In the genomic region with DNA sequence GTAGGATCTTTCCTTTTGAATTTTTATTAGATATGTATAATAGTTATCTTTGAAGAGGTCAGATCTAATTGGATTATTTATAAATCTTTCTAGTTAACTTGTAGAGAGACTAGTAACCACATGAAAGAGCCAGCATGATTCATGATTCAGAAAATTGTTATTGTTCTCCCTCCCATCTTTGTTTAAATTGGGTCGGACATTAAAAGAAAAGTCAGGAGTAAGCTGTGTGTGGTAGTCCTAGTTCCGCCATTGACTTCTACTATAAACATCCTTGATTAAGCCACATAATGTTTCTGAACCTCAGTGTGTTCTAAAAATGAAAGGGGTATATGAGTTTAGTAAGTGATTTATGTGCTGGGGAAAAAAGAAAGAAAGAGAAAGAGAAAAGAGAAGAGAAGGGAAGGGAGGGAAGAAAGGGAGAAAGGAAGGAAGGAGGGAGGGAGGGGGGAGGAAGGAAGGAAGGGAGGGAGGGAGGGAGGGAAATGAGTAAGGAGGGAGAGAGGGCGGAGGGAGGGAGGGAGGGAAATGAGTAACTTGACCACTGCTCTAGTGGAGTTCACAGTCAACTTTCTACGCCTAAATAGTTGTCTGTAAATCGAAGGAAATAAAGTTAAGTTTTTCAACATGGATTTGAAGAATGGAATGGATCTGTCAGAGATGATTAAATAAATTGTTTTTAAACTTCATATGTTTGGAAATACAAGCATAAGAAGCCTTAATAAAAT, we compare ENCODE assay signal across 10 cellular contexts. TPM values are rescaled to one million over a fixed set of nuclear protein-coding genes. Genes with fewer than 3 reads are reported as not detected.
DNase-seq lines count a peak whose midpoint lies in the region; ATAC-seq and TF ChIP-seq lines count a peak whose summit lies in the region.
"Had no signal": no experiment of that assay in that cellular context is flagged by ENCODE, and none has a peak within 500 bp of the region (broad histone marks: within the 10 kb centered on the region; RNA-seq: fewer than 3 reads in every experiment).

No MANE protein-coding gene starts in this region.

- H3K27me3 Mint-ChIP-seq in stimulated activated naive CD8-positive, alpha-beta T cell treated with anti-CD3 and anti-CD28 coated beads, Interleukin-15, amount 100 ng/mL, for 72 hours = no peaks in the 10 kb centered on the region

- H3K27me3 ChIP-seq in endocrine pancreas (ENCODE audit: control insufficient read depth, insufficient read depth, low read length) (no peaks in the 10 kb centered on the region), left lung (no peaks in the 10 kb centered on the region), vagina (no peaks in the 10 kb centered on the region)

- H3K4me3 Mint-ChIP-seq in stimulated activated naive CD8-positive, alpha-beta T cell treated with anti-CD3 and anti-CD28 coated beads, Interleukin-15, amount 100 ng/mL, for 72 hours = peak overlapping the region; percentile 27 to 30

- H3K4me1 ChIP-seq in endocrine pancreas (ENCODE audit: control insufficient read depth, insufficient read depth, low read length) = peaks cover 58% of the 10 kb centered on the region
- H3K4me1 ChIP-seq in left lung = peaks cover 7 to 19% of the 10 kb centered on the region in 2 donors
- peaks cover 33% of the 10 kb centered on the region for H3K4me1 ChIP-seq in vagina

- peaks cover 47% of the 10 kb centered on the region for H3K4me1 Mint-ChIP-seq in stimulated activated naive CD8-positive, alpha-beta T cell treated with anti-CD3 and anti-CD28 coated beads, Interleukin-15, amount 100 ng/mL, for 72 hours

- H3K27ac ChIP-seq in left lung = peak overlapping the region; percentile 14 to 53
- H3K27ac ChIP-seq in vagina = peak overlapping the region; percentile 35
- H3K27ac ChIP-seq: RWPE1 had no signal

- no peak for TF ChIP-seq CTCF in left lung (IDR thresholded peaks at IDR 0.05)
- no peak for TF ChIP-seq CTCF in vagina (IDR thresholded peaks at IDR 0.05)

- intact Hi-C loops in left lung (cut with DNase I) (no loop called here), vagina (cut with DNase I) (no loop called here)

- H3K36me3 ChIP-seq in endocrine pancreas (ENCODE audit: control insufficient read depth, insufficient read depth, low read length) (no peaks in the 10 kb centered on the region), left lung (no peaks in the 10 kb centered on the region), vagina (no peaks in the 10 kb centered on the region)

- no peak for DNase-seq in stimulated activated naive CD8-positive, alpha-beta T cell treated with anti-CD3 and anti-CD28 coated beads, Interleukin-15, amount 100 ng/mL, for 72 hours
- no peak for DNase-seq in stimulated activated naive CD8-positive, alpha-beta T cell treated with anti-CD3 and anti-CD28 coated beads, Interleukin-15, Interleukin-2, amounts not matched to agents 100 U/mL and 50 U/mL, for 24 hours
- DNase-seq in left lung (no peak), vagina (ENCODE audit: extremely low spot score in 2 of 2) (no peak), NCI-H187 treated with DMSO at 0.1 percent for 48 hours (lab: John Stamatoyannopoulos, UW) (no peak)
- DNase-seq: activated CD4-positive, alpha-beta T cell treated with anti-CD3 and anti-CD28 coated beads, Interleukin-2, amount 50 U/mL, for 1 hour had no signal

- peak overlapping the region; percentile 16 to 75 for H3K27ac Mint-ChIP-seq in stimulated activated naive CD8-positive, alpha-beta T cell treated with anti-CD3 and anti-CD28 coated beads, Interleukin-15, amount 100 ng/mL, for 72 hours

- no peak for TF ChIP-seq POLR2A in vagina (IDR thresholded peaks at IDR 0.05)

- H3K4me3 ChIP-seq in endocrine pancreas (ENCODE audit: control insufficient read depth, insufficient read depth, low read length) = peak overlapping the region; percentile 49
- no peak overlapping the region for H3K4me3 ChIP-seq in left lung
- H3K4me3 ChIP-seq in vagina = no peak overlapping the region

- ATAC-seq in stimulated activated naive CD8-positive, alpha-beta T cell treated with anti-CD3 and anti-CD28 coated beads, Interleukin-15, amount 100 ng/mL, for 72 hours = no peak
- ATAC-seq in stimulated activated naive CD8-positive, alpha-beta T cell treated with anti-CD3 and anti-CD28 coated beads, Interleukin-15, Interleukin-2, amounts not matched to agents 100 U/mL and 50 U/mL, for 24 hours = no peak
- ATAC-seq in left lung (no peak), HG02759 (IDR thresholded peaks at IDR 0.05; ENCODE audit: unreplicated experiment) (no peak), HG03135 (IDR thresholded peaks at IDR 0.05; ENCODE audit: unreplicated experiment) (no peak)

- H3K9ac ChIP-seq in endocrine pancreas (ENCODE audit: control insufficient read depth, insufficient read depth, low read length) = no peak overlapping the region

- H3K9me3 ChIP-seq in endocrine pancreas (ENCODE audit: control insufficient read depth, low read length) (no peaks in the 10 kb centered on the region), left lung (no peaks in the 10 kb centered on the region), vagina (no peaks in the 10 kb centered on the region)

- no peaks in the 10 kb centered on the region for H3K9me3 Mint-ChIP-seq in stimulated activated naive CD8-positive, alpha-beta T cell treated with anti-CD3 and anti-CD28 coated beads, Interleukin-15, amount 100 ng/mL, for 72 hours

RNA-seq across cellular contexts. Expression of a gene that starts 32.9 kb away (rescaled TPM):
- total RNA-seq in left lung (10 to 100 TPM; 23.3 to 32.3 TPM), vagina (16.7 TPM)
